In the genomic region with DNA sequence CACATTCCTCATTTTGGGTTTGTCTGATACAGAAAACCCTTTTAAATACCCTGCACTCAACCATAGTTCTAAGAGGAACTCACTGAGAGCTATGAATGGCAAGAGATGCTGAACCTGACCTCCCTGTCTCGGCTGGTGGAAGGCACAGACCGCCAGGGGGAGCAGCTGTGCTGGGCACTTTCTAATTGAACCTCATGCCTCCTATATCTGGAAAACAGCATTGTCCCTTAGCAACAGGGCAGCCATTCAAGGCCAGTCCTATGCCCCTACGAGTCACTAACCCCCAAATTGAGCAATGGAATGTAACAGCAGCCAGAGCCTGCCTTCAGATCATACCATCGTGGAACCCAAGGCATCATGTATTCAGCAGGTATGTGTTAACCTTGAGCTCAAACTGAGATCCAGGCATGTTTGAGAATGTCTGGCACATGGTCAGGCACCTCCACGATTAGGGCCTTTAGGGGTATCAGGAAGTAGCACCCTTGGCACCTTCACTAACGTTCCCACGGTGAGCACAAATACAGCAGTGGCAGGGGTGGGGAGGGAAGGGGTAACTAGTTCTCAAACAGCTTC, we compare ENCODE assay signal across 8 cellular contexts. TPM values are rescaled to one million over a fixed set of nuclear protein-coding genes. Genes with fewer than 3 reads are reported as not detected.
A peak's percentile ranks its signal among the peaks of the same experiment; 100 is the strongest.
DNase-seq lines count a peak whose midpoint lies in the region; ATAC-seq, FAIRE-seq and TF ChIP-seq lines count a peak whose summit lies in the region.

No MANE protein-coding gene starts in this region.

- H3K4me1 Mint-ChIP-seq in GM23338 (peaks cover 12% of the 10 kb centered on the region; the same call in 2 of the 3 replicates), astrocyte (ENCODE audit: low read depth, unreplicated experiment) (peaks cover 2% of the 10 kb centered on the region)
- peaks cover 5% of the 10 kb centered on the region for H3K4me1 Mint-ChIP-seq in T-helper 2 cell treated with Interferon-gamma antibody and Interleukin-4, amounts not matched to agents 5 μg/mL and 100 μg/mL, for 36 hours (ENCODE audit: low read depth)

- H4K20me1 ChIP-seq in GM23338 (replicated peaks; ENCODE audit: insufficient read depth), result no peaks in the 10 kb centered on the region
- no peaks in the 10 kb centered on the region for H4K20me1 ChIP-seq in astrocyte (ENCODE audit: insufficient read depth, low read length)

- H3K4me1 ChIP-seq in GM23338 (ENCODE audit: insufficient read depth) (no peaks in the 10 kb centered on the region; the same call in 1 of the 2 replicates), astrocyte (ENCODE audit: insufficient read depth, low read length) (peaks cover 3% of the 10 kb centered on the region)

- DNase-seq in DMS 273 treated with DMSO at 0.1 percent for 48 hours (lab: John Stamatoyannopoulos, UW), result peak; percentile 24
- DNase-seq in GM23338 (ENCODE audit: low spot score), result peak; percentile 71
- DNase-seq in NCI-H1105 (lab: John Stamatoyannopoulos, UW), result peak; percentile 37
- peak; percentile 15 for DNase-seq in T-helper 2 cell treated with Interferon-gamma antibody and Interleukin-4, amounts not matched to agents 5 μg/mL and 100 μg/mL, for 36 hours (ENCODE audit: low spot score)
- DNase-seq in astrocyte (ENCODE audit: low read depth), result no peak
- DNase-seq in iPS-NIHi7 (ENCODE audit: extremely low spot score), result peak; percentile 47
- DNase-seq in stimulated activated CD4-positive, alpha-beta T cell treated with anti-CD3 and anti-CD28 coated beads, Interleukin-2, amount 100 ng/mL, for 48 hours, result peak; percentile 37 to 67

- no peak overlapping the region for H3K4me2 ChIP-seq in GM23338
- H3K4me2 ChIP-seq in astrocyte (ENCODE audit: low read length), result no peak overlapping the region

- H3K27ac ChIP-seq in GM23338 (ENCODE audit: low read depth) (no peak overlapping the region), astrocyte (ENCODE audit: low read depth, low read length) (no peak overlapping the region)

- no peaks in the 10 kb centered on the region for H3K9me2 ChIP-seq in GM23338 (ENCODE audit: insufficient read depth)

- H3K36me3 Mint-ChIP-seq in GM23338 (ENCODE audit: low read depth) (peaks cover 4% of the 10 kb centered on the region; the same call in 2 of the 3 replicates), astrocyte (ENCODE audit: low read depth, unreplicated experiment) (no peaks in the 10 kb centered on the region)
- no peaks in the 10 kb centered on the region for H3K36me3 Mint-ChIP-seq in T-helper 2 cell treated with Interferon-gamma antibody and Interleukin-4, amounts not matched to agents 5 μg/mL and 100 μg/mL, for 36 hours (ENCODE audit: low read depth)

- H3K79me2 ChIP-seq in GM23338 (replicated peaks; ENCODE audit: insufficient read depth) (no peaks in the 10 kb centered on the region), astrocyte (ENCODE audit: insufficient read depth, low read length) (peaks cover 8% of the 10 kb centered on the region)

- peak; percentile 66 to 73 for TF ChIP-seq CTCF in GM23338 (conservative IDR thresholded peaks at IDR 0.05; ENCODE audit: low read depth in 2 of 2)
- TF ChIP-seq CTCF in astrocyte (IDR thresholded peaks at IDR 0.05; ENCODE audit: insufficient read depth, low read depth, low read length), result peak; percentile 60

- no peak overlapping the region for H3K4me3 Mint-ChIP-seq in GM23338
- no peak overlapping the region for H3K4me3 Mint-ChIP-seq in T-helper 2 cell treated with Interferon-gamma antibody and Interleukin-4, amounts not matched to agents 5 μg/mL and 100 μg/mL, for 36 hours
- no peak overlapping the region for H3K4me3 Mint-ChIP-seq in astrocyte (ENCODE audit: unreplicated experiment)

- H3K36me3 ChIP-seq in GM23338 (ENCODE audit: insufficient read depth) (no peaks in the 10 kb centered on the region), astrocyte (ENCODE audit: insufficient read depth, low read length) (no peaks in the 10 kb centered on the region)

- H2AFZ ChIP-seq in GM23338 (no peak overlapping the region), astrocyte (ENCODE audit: low read depth, low read length) (no peak overlapping the region)

- no peaks in the 10 kb centered on the region for H3K9me3 ChIP-seq in astrocyte (ENCODE audit: insufficient read depth, low read depth, low read length)

- H3F3A ChIP-seq in GM23338 (replicated peaks; ENCODE audit: low read depth), result no peaks in the 10 kb centered on the region

- H3K27ac Mint-ChIP-seq in GM23338, result peak overlapping the region; percentile 45; the same call in 1 of the 2 replicates
- H3K27ac Mint-ChIP-seq in T-helper 2 cell treated with Interferon-gamma antibody and Interleukin-4, amounts not matched to agents 5 μg/mL and 100 μg/mL, for 36 hours, result no peak overlapping the region
- no peak overlapping the region for H3K27ac Mint-ChIP-seq in astrocyte (ENCODE audit: unreplicated experiment)

- no peak overlapping the region for H3K9ac ChIP-seq in astrocyte (ENCODE audit: low read length)

- H3K4me3 ChIP-seq in GM23338 (no peak overlapping the region), astrocyte (ENCODE audit: insufficient read depth, low read depth, low read length) (no peak overlapping the region)

- peak; percentile 70 for ATAC-seq in GM23338
- ATAC-seq in GM21825 (IDR thresholded peaks at IDR 0.05; ENCODE audit: unreplicated experiment), result no peak

- 0 out of 2 replicates have a peak, but pooled peaks cover 2% of the 10 kb centered on the region for H3K27me3 ChIP-seq in GM23338 (ENCODE audit: insufficient read depth)
- H3K27me3 ChIP-seq in astrocyte (ENCODE audit: insufficient read depth, low read length), result no peaks in the 10 kb centered on the region

- H3K9me3 Mint-ChIP-seq in GM23338, result no peaks in the 10 kb centered on the region
- H3K9me3 Mint-ChIP-seq in T-helper 2 cell treated with Interferon-gamma antibody and Interleukin-4, amounts not matched to agents 5 μg/mL and 100 μg/mL, for 36 hours, result no peaks in the 10 kb centered on the region
- no peaks in the 10 kb centered on the region for H3K9me3 Mint-ChIP-seq in astrocyte (ENCODE audit: unreplicated experiment)

- FAIRE-seq in astrocyte (lab: Jason Lieb, UNC), result peak; percentile 41

- H3K27me3 Mint-ChIP-seq in GM23338 (ENCODE audit: insufficient read depth, low read depth, poor library complexity) (peaks cover 2% of the 10 kb centered on the region), astrocyte (ENCODE audit: low read depth, unreplicated experiment) (no peaks in the 10 kb centered on the region)
- peaks cover 3% of the 10 kb centered on the region for H3K27me3 Mint-ChIP-seq in T-helper 2 cell treated with Interferon-gamma antibody and Interleukin-4, amounts not matched to agents 5 μg/mL and 100 μg/mL, for 36 hours (ENCODE audit: low read depth)

TF ChIP-seq in GM23338, 12 proteins besides CTCF, POLR2A, EP300 and RAD21:
- TF ChIP-seq POLR2AphosphoS5 (IDR thresholded peaks at IDR 0.05; ENCODE audit: low read depth) (no peak), EZH2 (IDR thresholded peaks at IDR 0.05; ENCODE audit: low read depth, unreplicated experiment) (no peak)
TF ChIP-seq in GM23338: peak in this region for 0.

RNA-seq across cellular contexts. Expression of a gene that starts 5.1 kb away (rescaled TPM):
- total RNA-seq in GM23338 (2014; rRNA removed; shearing (Covaris generic)), result 3.7 and 5.0 TPM in 2 replicates
- 1.1 and 1.3 TPM in 2 replicates for polyA plus RNA-seq in GM23338 (2016; fragmentation: Nextera tagmentation; extraction: Ambion mirVana)
- total RNA-seq in astrocyte, result 2.7 and 3.1 TPM in 2 replicates

RNA-seq across cellular contexts. Expression of a gene that starts 38.0 kb away (rescaled TPM):
- 10.5 and 13.6 TPM in 2 replicates for total RNA-seq in GM23338 (2014; rRNA removed; shearing (Covaris generic))
- 3.5 and 3.7 TPM in 2 replicates for polyA plus RNA-seq in GM23338 (2016; fragmentation: Nextera tagmentation; extraction: Ambion mirVana)
- 14.4 and 16.7 TPM in 2 replicates for total RNA-seq in astrocyte

RNA-seq across cellular contexts. Expression of a gene that starts 55.3 kb away (rescaled TPM):
- not detected in 2 replicates for total RNA-seq in GM23338 (2014; rRNA removed; shearing (Covaris generic))
- 1.4 and 1.6 TPM in 2 replicates for polyA plus RNA-seq in GM23338 (2016; fragmentation: Nextera tagmentation; extraction: Ambion mirVana)
- not detected in 2 replicates for total RNA-seq in astrocyte
